Comparison of ENCODE assay signal across 19 cellular contexts in genomic region chr1:27856561-27857343, GRCh38.
"Had no signal": no experiment of that assay in that cellular context is flagged by ENCODE, and none has a peak within 500 bp of the region (broad histone marks: within the 10 kb centered on the region; RNA-seq: fewer than 3 reads in every experiment).

No MANE protein-coding gene starts in this region.

- H3K9ac ChIP-seq: parathyroid adenoma had no signal

- DNase-seq: activated CD4-positive, alpha-beta T cell treated with anti-CD3 and anti-CD28 coated beads for 1 hour; activated CD4-positive, alpha-beta T cell treated with anti-CD3 and anti-CD28 coated beads, Interleukin-2, amount 50 U/mL, for 4 hours; activated gamma-delta T cell; cerebellar nuclear complex; effector CD4-positive, alpha-beta T cell; gastrocnemius medialis; heart left ventricle; kidney glomerular epithelial cell; mesenchymal stem cell; natural killer cell; spleen; stimulated activated CD4-positive, alpha-beta T cell treated with anti-CD3 and anti-CD28 coated beads, Interleukin-4, amount 100 ng/mL, for 4 hours; stimulated activated naive CD4-positive, alpha-beta T cell; T1000 had no signal

- H3K27ac ChIP-seq: breast epithelium, gastrocnemius medialis, heart left ventricle, parathyroid adenoma, right lobe of liver, spleen had no signal

- ATAC-seq: gastrocnemius medialis, heart left ventricle, natural killer cell, right lobe of liver had no signal

- H3K79me2 ChIP-seq: parathyroid adenoma had no signal

- H3K9me3 ChIP-seq: breast epithelium, gastrocnemius medialis, heart left ventricle, neutrophil, right lobe of liver, spleen had no signal

- H3K27me3 Mint-ChIP-seq: activated naive CD4-positive, alpha-beta T cell treated with anti-CD3 and anti-CD28 coated beads, Interleukin-2, amount 50 U/mL, for 24 hours had no signal

- H3K9me3 Mint-ChIP-seq: activated naive CD4-positive, alpha-beta T cell treated with anti-CD3 and anti-CD28 coated beads, Interleukin-2, amount 50 U/mL, for 24 hours; natural killer cell had no signal

- H3K4me3 ChIP-seq: breast epithelium, gastrocnemius medialis, heart left ventricle, right lobe of liver, spleen had no signal

- H3K27me3 ChIP-seq: breast epithelium, gastrocnemius medialis, heart left ventricle, neutrophil, right lobe of liver, spleen had no signal

- H2AFZ ChIP-seq: parathyroid adenoma had no signal

- H3K36me3 Mint-ChIP-seq: natural killer cell had no signal

- H3K4me3 Mint-ChIP-seq: activated naive CD4-positive, alpha-beta T cell treated with anti-CD3 and anti-CD28 coated beads, Interleukin-2, amount 50 U/mL, for 24 hours; natural killer cell had no signal

- H3K36me3 ChIP-seq: breast epithelium, right lobe of liver had no signal

- H3K4me1 ChIP-seq: breast epithelium, parathyroid adenoma, right lobe of liver had no signal

- H3K27ac Mint-ChIP-seq: activated naive CD4-positive, alpha-beta T cell treated with anti-CD3 and anti-CD28 coated beads, Interleukin-2, amount 50 U/mL, for 24 hours; natural killer cell had no signal
